Comparison of ENCODE assay signal across 29 cellular contexts in genomic region chr3:181862502-181862901, GRCh38.
"Had no signal": no experiment of that assay in that cellular context is flagged by ENCODE, and none has a peak within 500 bp of the region (broad histone marks: within the 10 kb centered on the region; RNA-seq: fewer than 3 reads in every experiment).

No MANE protein-coding gene starts in this region.

- H3K27me3 Mint-ChIP-seq: activated CD4-positive, alpha-beta T cell treated with anti-CD3 and anti-CD28 coated beads for 36 hours; activated CD4-positive, alpha-beta T cell treated with anti-CD3 and anti-CD28 coated beads, Interleukin-2, amount 10 ng/mL, durations not matched to agents 24 days and 14 days; activated CD8-positive, alpha-beta memory T cell treated with anti-CD3 and anti-CD28 coated beads, Interleukin-2, amount 10 ng/mL, durations not matched to agents 7 days and 5 days; activated naive CD8-positive, alpha-beta T cell treated with anti-CD3 and anti-CD28 coated beads for 36 hours; activated naive CD8-positive, alpha-beta T cell treated with anti-CD3 and anti-CD28 coated beads, Interleukin-2, amount 50 U/mL, for 24 hours; activated T-cell treated with anti-CD3 and anti-CD28 coated beads, Interleukin-2, amount 50 U/mL, for 24 hours had no signal

- H3K4me1 Mint-ChIP-seq: activated CD4-positive, alpha-beta T cell treated with anti-CD3 and anti-CD28 coated beads for 36 hours; activated CD4-positive, alpha-beta T cell treated with anti-CD3 and anti-CD28 coated beads, Interleukin-2, amount 10 ng/mL, durations not matched to agents 24 days and 14 days; activated CD8-positive, alpha-beta memory T cell treated with anti-CD3 and anti-CD28 coated beads, Interleukin-2, amount 10 ng/mL, durations not matched to agents 7 days and 5 days; activated naive CD8-positive, alpha-beta T cell treated with anti-CD3 and anti-CD28 coated beads for 36 hours; activated naive CD8-positive, alpha-beta T cell treated with anti-CD3 and anti-CD28 coated beads, Interleukin-2, amount 50 U/mL, for 24 hours had no signal

- H3K4me3 Mint-ChIP-seq: activated CD4-positive, alpha-beta memory T cell treated with anti-CD3 and anti-CD28 coated beads for 36 hours; activated CD4-positive, alpha-beta T cell treated with anti-CD3 and anti-CD28 coated beads for 36 hours; activated CD4-positive, alpha-beta T cell treated with anti-CD3 and anti-CD28 coated beads, Interleukin-2, amount 10 ng/mL, durations not matched to agents 24 days and 14 days; activated CD8-positive, alpha-beta memory T cell treated with anti-CD3 and anti-CD28 coated beads, Interleukin-2, amount 10 ng/mL, durations not matched to agents 7 days and 5 days; activated CD8-positive, alpha-beta T cell treated with anti-CD3 and anti-CD28 coated beads, Interleukin-2, amount 10 ng/mL, durations not matched to agents 7 days and 5 days; activated naive CD8-positive, alpha-beta T cell treated with anti-CD3 and anti-CD28 coated beads for 36 hours; activated naive CD8-positive, alpha-beta T cell treated with anti-CD3 and anti-CD28 coated beads, Interleukin-2, amount 50 U/mL, for 24 hours; activated T-cell treated with anti-CD3 and anti-CD28 coated beads, Interleukin-2, amount 50 U/mL, for 24 hours; activated T-cell treated with anti-CD3 and anti-CD28 coated beads, Interleukin-2, amount 50 U/mL, for 72 hours had no signal

- ATAC-seq: activated CD4-positive, alpha-beta T cell treated with anti-CD3 and anti-CD28 coated beads for 36 hours; activated CD8-positive, alpha-beta memory T cell treated with anti-CD3 and anti-CD28 coated beads, Interleukin-2, amount 10 ng/mL, durations not matched to agents 7 days and 5 days; activated CD8-positive, alpha-beta T cell treated with anti-CD3 and anti-CD28 coated beads, Interleukin-2, amount 10 ng/mL, durations not matched to agents 7 days and 5 days; activated naive CD8-positive, alpha-beta T cell treated with anti-CD3 and anti-CD28 coated beads, Interleukin-2, amount 50 U/mL, for 24 hours; activated T-cell treated with anti-CD3 and anti-CD28 coated beads, Interleukin-2, amount 50 U/mL, for 72 hours; body of pancreas had no signal

- H3K36me3 Mint-ChIP-seq: activated CD4-positive, alpha-beta memory T cell treated with anti-CD3 and anti-CD28 coated beads for 36 hours; activated CD8-positive, alpha-beta memory T cell treated with anti-CD3 and anti-CD28 coated beads, Interleukin-2, amount 10 ng/mL, durations not matched to agents 7 days and 5 days; activated naive CD8-positive, alpha-beta T cell treated with anti-CD3 and anti-CD28 coated beads for 36 hours had no signal

- H3K27ac ChIP-seq: adrenal gland, body of pancreas, breast epithelium, cardiac muscle cell, colonic mucosa, epithelial cell of prostate had no signal

- H3K4me3 ChIP-seq: adrenal gland, body of pancreas, breast epithelium, cardiac muscle cell, colonic mucosa had no signal

- DNase-seq: activated CD4-positive, alpha-beta memory T cell treated with anti-CD3 and anti-CD28 coated beads for 36 hours; activated CD4-positive, alpha-beta T cell treated with anti-CD3 and anti-CD28 coated beads for 36 hours; activated CD4-positive, alpha-beta T cell treated with anti-CD3 and anti-CD28 coated beads, Interleukin-2, amount 10 ng/mL, durations not matched to agents 24 days and 14 days; activated CD4-positive, CD25-positive, alpha-beta regulatory T cell; activated CD4-positive, CD25-positive, alpha-beta regulatory T cell treated with anti-CD3 and anti-CD28 coated beads, Interleukin-2, amount 50 U/mL, for 72 hours; activated CD8-positive, alpha-beta memory T cell treated with anti-CD3 and anti-CD28 coated beads, Interleukin-2, amount 10 ng/mL, durations not matched to agents 7 days and 5 days; activated CD8-positive, alpha-beta memory T cell treated with anti-CD3 and anti-CD28 coated beads, Interleukin-2, amount 50 U/mL, for 4 hours; activated CD8-positive, alpha-beta T cell treated with anti-CD3 and anti-CD28 coated beads, Interleukin-2, amount 10 ng/mL, durations not matched to agents 7 days and 5 days; activated gamma-delta T cell treated with Interleukin-2 at 50 U/mL for 16 hours; activated naive CD4-positive, alpha-beta T cell treated with anti-CD3 and anti-CD28 coated beads, Interleukin-2, amount 50 U/mL, for 16 hours; activated naive CD4-positive, alpha-beta T cell treated with Interleukin-2 at 50 U/mL for 16 hours; activated naive CD8-positive, alpha-beta T cell treated with anti-CD3 and anti-CD28 coated beads for 36 hours; activated naive CD8-positive, alpha-beta T cell treated with anti-CD3 and anti-CD28 coated beads, Interleukin-2, amount 50 U/mL, for 24 hours; activated T-cell treated with anti-CD3 and anti-CD28 coated beads, Interleukin-2, amount 50 U/mL, for 24 hours; activated T-cell treated with anti-CD3 and anti-CD28 coated beads, Interleukin-2, amount 50 U/mL, for 72 hours; adrenal gland; amygdala; aorta; body of pancreas; central memory CD4-positive, alpha-beta T cell; cerebellar nuclear complex; colonic mucosa; effector CD8-positive, alpha-beta T cell; foreskin fibroblast; head of caudate nucleus; T-helper 2 cell had no signal

- H3K9me3 ChIP-seq: adrenal gland, body of pancreas, breast epithelium, colonic mucosa had no signal

- H3K27ac Mint-ChIP-seq: activated CD4-positive, alpha-beta memory T cell treated with anti-CD3 and anti-CD28 coated beads for 36 hours; activated CD4-positive, alpha-beta T cell treated with anti-CD3 and anti-CD28 coated beads for 36 hours; activated CD4-positive, alpha-beta T cell treated with anti-CD3 and anti-CD28 coated beads, Interleukin-2, amount 10 ng/mL, durations not matched to agents 24 days and 14 days; activated CD8-positive, alpha-beta memory T cell treated with anti-CD3 and anti-CD28 coated beads, Interleukin-2, amount 10 ng/mL, durations not matched to agents 7 days and 5 days; activated CD8-positive, alpha-beta T cell treated with anti-CD3 and anti-CD28 coated beads, Interleukin-2, amount 10 ng/mL, durations not matched to agents 7 days and 5 days; activated naive CD8-positive, alpha-beta T cell treated with anti-CD3 and anti-CD28 coated beads for 36 hours; activated naive CD8-positive, alpha-beta T cell treated with anti-CD3 and anti-CD28 coated beads, Interleukin-2, amount 50 U/mL, for 24 hours; activated T-cell treated with anti-CD3 and anti-CD28 coated beads, Interleukin-2, amount 50 U/mL, for 24 hours; activated T-cell treated with anti-CD3 and anti-CD28 coated beads, Interleukin-2, amount 50 U/mL, for 72 hours had no signal

- H3K4me1 ChIP-seq: adrenal gland, body of pancreas, breast epithelium, colonic mucosa had no signal

- H3K27me3 ChIP-seq: adrenal gland, body of pancreas, breast epithelium, cardiac muscle cell, colonic mucosa had no signal

- H3K9me3 Mint-ChIP-seq: activated CD4-positive, alpha-beta memory T cell treated with anti-CD3 and anti-CD28 coated beads for 36 hours; activated CD4-positive, alpha-beta T cell treated with anti-CD3 and anti-CD28 coated beads, Interleukin-2, amount 10 ng/mL, durations not matched to agents 24 days and 14 days; activated naive CD8-positive, alpha-beta T cell treated with anti-CD3 and anti-CD28 coated beads for 36 hours; activated naive CD8-positive, alpha-beta T cell treated with anti-CD3 and anti-CD28 coated beads, Interleukin-2, amount 50 U/mL, for 24 hours; activated T-cell treated with anti-CD3 and anti-CD28 coated beads, Interleukin-2, amount 50 U/mL, for 24 hours had no signal

- H3K36me3 ChIP-seq: adrenal gland, breast epithelium, cardiac muscle cell, colonic mucosa had no signal
